Comparison of ENCODE assay signal across 11 cellular contexts in the genomic region with DNA sequence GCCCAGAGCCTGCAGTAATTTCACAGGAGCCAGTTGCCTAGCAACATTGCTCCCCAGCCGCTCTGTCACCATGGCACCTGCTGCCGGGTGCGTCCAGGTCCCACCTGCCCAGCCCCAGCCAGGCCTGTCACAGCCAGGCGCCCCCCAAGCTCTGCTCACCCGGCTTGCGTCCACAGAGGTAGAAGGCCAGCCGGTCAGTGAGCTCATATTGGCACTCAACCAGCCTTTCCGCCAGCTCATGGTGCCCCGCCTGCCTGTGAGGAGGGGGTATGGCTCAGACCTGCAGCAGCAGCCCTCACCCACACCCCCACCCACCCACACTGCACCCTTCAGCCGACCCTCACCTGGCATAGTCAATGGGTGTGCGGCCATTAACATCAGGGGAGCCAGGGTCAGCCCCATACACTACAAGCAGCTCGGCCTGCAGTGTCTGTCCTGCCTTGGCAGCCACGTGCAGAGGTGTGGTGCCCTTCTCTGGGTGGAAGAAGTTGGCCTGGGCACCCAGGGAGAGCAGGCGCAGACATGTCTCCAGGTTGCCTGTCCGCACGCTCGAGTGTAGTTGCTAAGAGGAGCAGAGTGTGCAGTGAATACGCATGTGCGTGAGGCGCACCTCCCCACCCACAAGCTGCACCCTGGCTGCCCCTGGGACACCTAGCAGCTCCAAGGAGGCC. TPM values are rescaled to one million over a fixed set of nuclear protein-coding genes. Genes with fewer than 3 reads are reported as not detected.
DNase-seq lines count a peak whose midpoint lies in the region; ATAC-seq and TF ChIP-seq lines count a peak whose summit lies in the region.
"Had no signal": no experiment of that assay in that cellular context is flagged by ENCODE, and none has a peak within 500 bp of the region (broad histone marks: within the 10 kb centered on the region; RNA-seq: fewer than 3 reads in every experiment).

No MANE protein-coding gene starts in this region.

- H3K4me1 ChIP-seq in BLaER1, result peaks cover 66% of the 10 kb centered on the region
- H3K4me1 ChIP-seq in A673 (ENCODE audit: insufficient read depth, low read length, poor library complexity, severe bottlenecking), result peaks cover 24% of the 10 kb centered on the region

- no peak for TF ChIP-seq CTCF in A673 (conservative IDR thresholded peaks at IDR 0.05; ENCODE audit: low read depth, low read length)

- H4K20me1 ChIP-seq in BLaER1, result peaks cover 97% of the 10 kb centered on the region

- peaks cover 71% of the 10 kb centered on the region for H3K36me3 ChIP-seq in BLaER1
- peaks cover 66% of the 10 kb centered on the region for H3K36me3 ChIP-seq in A673 (ENCODE audit: insufficient read depth, low read length, poor library complexity, severe bottlenecking)
- H3K36me3 ChIP-seq: neural progenitor cell had no signal

- H3K4me2 ChIP-seq in BLaER1, result no peak overlapping the region
- H3K4me2 ChIP-seq: neural progenitor cell had no signal

- H3K9me3 ChIP-seq in BLaER1, result no peaks in the 10 kb centered on the region
- no peaks in the 10 kb centered on the region for H3K9me3 ChIP-seq in A673 (ENCODE audit: low read depth, low read length, poor library complexity, severe bottlenecking)
- H3K9me3 ChIP-seq: left lung had no signal

- CTCF ChIA-PET in A673 (lab: Charles Lee), result interaction anchor here (0.6 to 1.6 kb wide), 4 partner anchors 9 to 515 kb away, joined by 5 to 9 read pairs (median 8); no protein-coding TSS in a partner anchor

- H3K9ac ChIP-seq in BLaER1, result peak overlapping the region; percentile 45; the same call in 1 of the 2 replicates
- H3K9ac ChIP-seq: neural progenitor cell had no signal

- H3K27ac ChIP-seq in BLaER1, result peak overlapping the region; percentile 39; the same call in 1 of the 2 replicates
- peak overlapping the region; percentile 27 for H3K27ac ChIP-seq in epithelial cell of prostate
- H3K27ac ChIP-seq in A673 (ENCODE audit: low read depth, low read length, poor library complexity, severe bottlenecking), result no peak overlapping the region
- H3K27ac ChIP-seq: left lung, neural progenitor cell had no signal

- intact Hi-C loops in A673 (cut with micrococcal nuclease; ENCODE audit: unreplicated experiment), result loop anchor here (2.0 to 5.0 kb wide), 2 partner anchors 351 to 511 kb away; a partner anchor contains a TSS

- POLR2A ChIA-PET in A673 (lab: Charles Lee; ENCODE audit: low non-redundant PET), result interaction anchor here (0.5 to 0.6 kb wide), 2 partner anchors 310 to 474 kb away, joined by 4 to 26 read pairs; no protein-coding TSS in a partner anchor

- H3K4me3 ChIP-seq in BLaER1, result no peak overlapping the region
- no peak overlapping the region for H3K4me3 ChIP-seq in A673 (ENCODE audit: low read depth, low read length, poor library complexity, severe bottlenecking)
- H3K4me3 ChIP-seq: left lung, neural progenitor cell had no signal

- BruUV-seq in A673 (replicated peaks; lab: Mats Ljungman, UMichigan), result no TSS peak

- H3K27me3 ChIP-seq in BLaER1, result no peaks in the 10 kb centered on the region
- no peaks in the 10 kb centered on the region for H3K27me3 ChIP-seq in A673 (replicated peaks; ENCODE audit: insufficient read depth, low read depth, low read length, poor library complexity)
- H3K27me3 ChIP-seq: left lung, neural progenitor cell had no signal

- ATAC-seq in GM19452 (IDR thresholded peaks at IDR 0.05; ENCODE audit: unreplicated experiment), result no peak
- no peak for ATAC-seq in GM21529 (IDR thresholded peaks at IDR 0.05; ENCODE audit: unreplicated experiment)
- ATAC-seq: activated CD8-positive, alpha-beta T cell treated with anti-CD3 and anti-CD28 coated beads, Interleukin-2, amount 10 ng/mL, durations not matched to agents 7 days and 5 days; left lung had no signal

- DNase-seq in NCI-H1105 treated with DMSO at 0.1 percent for 48 hours (lab: John Stamatoyannopoulos, UW), result peak; percentile 47
- peak; percentile 77 for DNase-seq in epithelial cell of prostate (ENCODE audit: low read depth, low spot score)
- no peak for DNase-seq in A673 (ENCODE audit: low spot score)
- DNase-seq: activated CD8-positive, alpha-beta T cell treated with anti-CD3 and anti-CD28 coated beads, Interleukin-2, amount 10 ng/mL, durations not matched to agents 7 days and 5 days; dermis blood vessel endothelial cell; NCI-H1930 had no signal

RNA-seq across cellular contexts. Expression of a gene that starts 7.7 kb away (rescaled TPM):
- total RNA-seq in A673 (2021), result 120 and 125 TPM in 2 replicates

RNA-seq across cellular contexts. Expression of a gene that starts 11.2 kb away (rescaled TPM):
- total RNA-seq in A673 (2021), result 81.5 and 98.7 TPM in 2 replicates

RNA-seq across cellular contexts. Expression of a gene that starts 13.2 kb away (rescaled TPM):
- total RNA-seq in A673 (2021), result 34.6 and 41.4 TPM in 2 replicates

RNA-seq across cellular contexts. Expression of a gene that starts 14.9 kb away (rescaled TPM):
- 5.4 and 8.0 TPM in 2 replicates for total RNA-seq in A673 (2021)

RNA-seq across cellular contexts. Expression of a gene that starts 41.0 kb away (rescaled TPM):
- 19.7 and 28.9 TPM in 2 replicates for total RNA-seq in A673 (2021)
